1 cellular context compared by ENCODE assay signal in the genomic region with DNA sequence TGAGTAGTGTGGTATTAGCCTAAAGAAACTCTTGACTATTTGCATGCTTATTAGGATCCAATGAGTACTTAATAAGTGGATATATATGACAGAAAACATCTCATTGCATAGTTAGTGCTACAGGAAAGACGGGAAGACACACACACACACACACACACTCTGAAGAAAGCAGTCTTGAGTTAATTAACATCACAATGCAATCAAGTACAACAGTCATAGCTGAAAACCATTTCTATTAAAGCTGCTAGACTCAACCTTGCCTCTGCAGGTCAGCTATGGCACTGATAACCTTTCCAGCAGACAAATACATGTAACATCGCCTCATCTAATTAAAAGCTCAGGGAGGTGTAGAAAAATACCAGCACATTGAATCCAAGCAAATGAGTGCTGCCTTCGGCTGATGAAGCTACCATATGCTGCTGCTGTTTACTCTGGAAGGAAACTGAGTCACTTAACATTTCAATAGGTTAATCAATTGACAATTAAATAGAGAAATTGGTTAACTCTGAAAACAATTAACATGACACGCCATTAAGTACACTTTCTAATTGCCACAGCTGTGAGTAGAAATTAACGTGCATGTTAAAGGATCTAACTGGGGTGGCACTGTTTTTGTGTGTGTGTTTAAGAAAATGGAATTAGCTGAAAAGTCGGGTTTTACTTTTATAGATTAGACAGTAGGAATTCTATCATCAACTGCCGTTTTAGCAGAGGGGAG.
A peak's percentile ranks its signal among the peaks of the same experiment; 100 is the strongest.
TF ChIP-seq lines count a peak whose summit lies in the region.

No MANE protein-coding gene starts in this region.

TF ChIP-seq in H1, 55 proteins besides CTCF, POLR2A, EP300 and RAD21:
- TF ChIP-seq HDAC6 (IDR thresholded peaks at IDR 0.05; ENCODE audit: low read depth, low read length) (no peak), RBBP5 (IDR thresholded peaks at IDR 0.05; ENCODE audit: borderline replicate concordance, low read depth, low read length) (no peak), SP1 (IDR thresholded peaks at IDR 0.05; ENCODE audit: low read depth, low read length) (peak; percentile 38; the same call in 1 of the 2 replicates), CEBPB (IDR thresholded peaks at IDR 0.05; ENCODE audit: low read depth, low read length) (no peak), POU5F1 (IDR thresholded peaks at IDR 0.05; ENCODE audit: low read depth, low read length) (0 out of 2 replicates have a peak, but pooled peaks have one; percentile 75), SIRT6 (IDR thresholded peaks at IDR 0.05; ENCODE audit: low read length) (no peak), MAFK (IDR thresholded peaks at IDR 0.05; ENCODE audit: low read depth, low read length) (no peak), GABPA (IDR thresholded peaks at IDR 0.05; ENCODE audit: borderline replicate concordance, insufficient read depth, low read length) (no peak), NANOG (IDR thresholded peaks at IDR 0.05; ENCODE audit: insufficient read depth, low read depth, low read length, poor library complexity, severe bottlenecking) (peak; percentile 6), TEAD4 (IDR thresholded peaks at IDR 0.05; ENCODE audit: low read depth, low read length) (no peak), SP4 (IDR thresholded peaks at IDR 0.05; ENCODE audit: low read length) (no peak)
TF ChIP-seq in H1: peak in this region for 3.
